ENCODE assay signal across 8 cellular contexts in genomic region chr21:46227811-46228344, GRCh38. TPM values are rescaled to one million over a fixed set of nuclear protein-coding genes. Genes with fewer than 3 reads are reported as not detected.
DNase-seq lines count a peak whose midpoint lies in the region; ATAC-seq and TF ChIP-seq lines count a peak whose summit lies in the region.

No MANE protein-coding gene starts in this region.

- no peak for TF ChIP-seq CTCF in astrocyte of the cerebellum (IDR thresholded peaks at IDR 0.05; ENCODE audit: low read depth, low read length, missing control alignments)
- TF ChIP-seq CTCF in thoracic aorta (IDR thresholded peaks at IDR 0.05), result no peak

- no peaks in the 10 kb centered on the region for H3K27me3 ChIP-seq in layer of hippocampus (ENCODE audit: control insufficient read depth, insufficient read depth, low read length)
- H3K27me3 ChIP-seq in thoracic aorta (replicated peaks; ENCODE audit: insufficient read depth), result no peaks in the 10 kb centered on the region

- H3K36me3 ChIP-seq in thoracic aorta, result no peaks in the 10 kb centered on the region

- no peaks in the 10 kb centered on the region for H3K9me3 ChIP-seq in thoracic aorta

- in situ Hi-C loops in astrocyte of the cerebellum (cut with HindIII; ENCODE audit: low sequenced_read_pairs), result no loop called here

- DNase-seq in activated effector memory CD4-positive, alpha-beta T cell treated with anti-CD3 and anti-CD28 coated beads, Interleukin-2, amount 50 U/mL, for 16 hours, result peak; percentile 64
- no peak for DNase-seq in activated effector memory CD4-positive, alpha-beta T cell treated with Interleukin-2 at 50 U/mL for 16 hours
- DNase-seq in astrocyte of the cerebellum (ENCODE audit: low read depth) (no peak), thoracic aorta (ENCODE audit: low spot score) (no peak), EL (no peak), NOMO-1 treated with dmso at 0.1 percent for 144 hours (lab: John Stamatoyannopoulos, UW; ENCODE audit: unreplicated experiment) (no peak)

- H3K27ac ChIP-seq in layer of hippocampus (ENCODE audit: low read depth, low read length), result peak overlapping the region; percentile 94
- H3K27ac ChIP-seq in thoracic aorta, result peak overlapping the region; percentile 77 to 91

- no peak for ATAC-seq in thoracic aorta (ENCODE audit: insufficient number of reproducible peaks, low FRiP score, low read depth)
- ATAC-seq in GM18517 (IDR thresholded peaks at IDR 0.05; ENCODE audit: unreplicated experiment), result no peak

- H3K4me3 ChIP-seq in astrocyte of the cerebellum (ENCODE audit: low read depth, low read length) (peak overlapping the region; percentile 62), thoracic aorta (peak overlapping the region; percentile 98)

- H3K4me1 ChIP-seq in thoracic aorta (ENCODE audit: control insufficient read depth in 1 of 2, low read depth in 2 of 2), result peaks cover 30 to 31% of the 10 kb centered on the region in 2 donors

RNA-seq across cellular contexts. Expression of gene LSS, which starts 0.7 kb away (rescaled TPM):
- 100 to 1,000 TPM in 1 of 2 donors, 10 to 100 TPM in 1; 78.1 to 109 TPM for total RNA-seq in thoracic aorta

RNA-seq across cellular contexts. Expression of gene SPATC1L, which starts 43.6 kb away (rescaled TPM):
- total RNA-seq in thoracic aorta, result 1 to 10 TPM; 3.2 to 7.9 TPM

RNA-seq across cellular contexts. Expression of gene MCM3AP, which starts 57.5 kb away (rescaled TPM):
- 100 to 1,000 TPM in 1 of 2 donors, 10 to 100 TPM in 1; 84.3 to 101 TPM for total RNA-seq in thoracic aorta

RNA-seq across cellular contexts. Expression of gene YBEY, which starts 58.3 kb away (rescaled TPM):
- total RNA-seq in thoracic aorta, result 10 to 100 TPM in 1 of 2 donors, 1 to 10 TPM in 1; 5.1 to 11.9 TPM
